ENCODE assay signal across 28 cellular contexts in the genomic region with DNA sequence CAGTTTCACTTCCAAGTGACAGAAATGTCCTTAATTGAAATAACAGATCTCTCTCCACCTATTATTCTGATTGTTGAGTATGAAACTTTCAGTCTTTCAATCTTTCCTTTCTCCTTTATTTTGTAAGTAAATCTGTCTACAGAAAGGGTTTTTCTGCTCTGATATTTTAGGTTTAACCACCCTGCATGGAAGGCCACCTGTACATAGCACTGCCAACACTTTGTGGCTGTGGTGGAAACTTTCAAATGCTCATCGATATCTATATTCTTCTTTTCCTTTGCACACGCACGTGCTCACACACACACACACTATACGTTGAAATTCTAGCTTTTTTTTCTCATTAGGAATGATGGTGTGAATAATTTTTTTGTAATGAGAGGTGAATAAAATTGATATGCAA.
"Had no signal": no experiment of that assay in that cellular context is flagged by ENCODE, and none has a peak within 500 bp of the region (broad histone marks: within the 10 kb centered on the region; RNA-seq: fewer than 3 reads in every experiment).

No MANE protein-coding gene starts in this region.

- H3K27ac ChIP-seq: colonic mucosa, coronary artery, dorsolateral prefrontal cortex, epithelial cell of prostate, esophagus muscularis mucosa, esophagus squamous epithelium, foreskin keratinocyte, gastrocnemius medialis, gastroesophageal sphincter, heart left ventricle, heart right ventricle had no signal

- FAIRE-seq: colon, endometrium, endothelial cell of umbilical vein, frontal cortex had no signal

- H3K27me3 ChIP-seq: colonic mucosa, dorsolateral prefrontal cortex, esophagus muscularis mucosa, esophagus squamous epithelium, foreskin keratinocyte, gastrocnemius medialis, gastroesophageal sphincter, heart left ventricle, heart right ventricle had no signal

- ATAC-seq: effector memory CD8-positive, alpha-beta T cell; esophagus mucosa; gastrocnemius medialis; gastroesophageal sphincter; heart left ventricle; heart right ventricle had no signal

- H3K36me3 ChIP-seq: colonic mucosa, esophagus muscularis mucosa, esophagus squamous epithelium, gastrocnemius medialis, gastroesophageal sphincter, heart left ventricle, heart right ventricle had no signal

- H3K4me1 ChIP-seq: colonic mucosa, esophagus muscularis mucosa, esophagus squamous epithelium, foreskin keratinocyte, gastrocnemius medialis, gastroesophageal sphincter, heart left ventricle, heart right ventricle had no signal

- H3K9me3 ChIP-seq: colonic mucosa, esophagus muscularis mucosa, esophagus squamous epithelium, gastrocnemius medialis, gastroesophageal sphincter, heart left ventricle, heart right ventricle had no signal

- H3K4me3 ChIP-seq: colonic mucosa, coronary artery, dorsolateral prefrontal cortex, esophagus muscularis mucosa, esophagus squamous epithelium, gastrocnemius medialis, gastroesophageal sphincter, heart left ventricle, heart right ventricle had no signal

- DNase-seq: colonic mucosa; cortex of kidney; dermis blood vessel endothelial cell; dorsolateral prefrontal cortex; effector CD4-positive, alpha-beta T cell; effector CD8-positive, alpha-beta T cell; effector memory CD4-positive, alpha-beta T cell; effector memory CD8-positive, alpha-beta T cell; endodermal cell; erythroblast; esophagus squamous epithelium; foreskin fibroblast; foreskin melanocyte; gastrocnemius medialis; glutamatergic neuron; head of caudate nucleus; heart left ventricle; heart right ventricle had no signal
